ENCODE assay signal across 8 cellular contexts in genomic region chr3:49021213-49021812, GRCh38. TPM values are rescaled to one million over a fixed set of nuclear protein-coding genes. Genes with fewer than 3 reads are reported as not detected.
DNase-seq lines count a peak whose midpoint lies in the region; ATAC-seq and TF ChIP-seq lines count a peak whose summit lies in the region.

No MANE protein-coding gene starts in this region.

- H3K4me1 ChIP-seq in KMS-11 (ENCODE audit: low read depth, poor library complexity, severe bottlenecking) (peaks cover 21% of the 10 kb centered on the region), Panc1 (ENCODE audit: control insufficient read depth, insufficient read depth, low read length) (peaks cover 29% of the 10 kb centered on the region), esophagus muscularis mucosa (peaks cover 48 to 76% (median 61%) of the 10 kb centered on the region in 4 donors)

- H3K4me3 ChIP-seq in KMS-11 (IDR thresholded peaks at IDR 0.05; ENCODE audit: insufficient read depth, low read depth, low read length) (peak overlapping the region; percentile 43), Panc1 (ENCODE audit: low read depth in 2 of 2, low read length in 2 of 2) (peak overlapping the region; percentile 71 to 90), esophagus muscularis mucosa (peak overlapping the region; percentile 81 to 98 (median 89))

- H3K9me3 Mint-ChIP-seq in activated T-cell treated with anti-CD3 and anti-CD28 coated beads, Interleukin-2, amount 50 U/mL, for 72 hours: no peaks in the 10 kb centered on the region

- BruUV-seq in Panc1 (replicated peaks; lab: Mats Ljungman, UMichigan): no TSS peak

- H3K27me3 ChIP-seq in KMS-11 (ENCODE audit: insufficient read depth, low read depth) (no peaks in the 10 kb centered on the region), Panc1 (ENCODE audit: control insufficient read depth, insufficient read depth, low read length) (no peaks in the 10 kb centered on the region), esophagus muscularis mucosa (no peaks in the 10 kb centered on the region)

- H3K9me3 ChIP-seq in Panc1 (ENCODE audit: control insufficient read depth, insufficient read depth, low read depth, low read length) (no peaks in the 10 kb centered on the region), esophagus muscularis mucosa (no peaks in the 10 kb centered on the region)

- ATAC-seq in GM21786 (IDR thresholded peaks at IDR 0.05; ENCODE audit: unreplicated experiment): peak; percentile 41
- peak; percentile 54 for ATAC-seq in Panc1
- ATAC-seq in activated T-cell treated with anti-CD3 and anti-CD28 coated beads, Interleukin-2, amount 50 U/mL, for 72 hours (replicated peaks in 1 of 2): peak; percentile 70 to 74

- H3K36me3 Mint-ChIP-seq in activated T-cell treated with anti-CD3 and anti-CD28 coated beads, Interleukin-2, amount 50 U/mL, for 72 hours (ENCODE audit: insufficient read depth in 2 of 2): peaks cover 10 to 21% of the 10 kb centered on the region in 2 donors

- H3K4me2 ChIP-seq in KMS-11: peak overlapping the region; percentile 76; the same call in 1 of the 2 replicates

- H3K27me3 Mint-ChIP-seq in activated T-cell treated with anti-CD3 and anti-CD28 coated beads, Interleukin-2, amount 50 U/mL, for 72 hours (ENCODE audit: low read depth): no peaks in the 10 kb centered on the region

- peak overlapping the region; percentile 14; the same call in 1 of the 2 replicates for H2AFZ ChIP-seq in KMS-11 (ENCODE audit: low read depth)

- peak; percentile 90 for TF ChIP-seq POLR2A in esophagus muscularis mucosa (IDR thresholded peaks at IDR 0.05; ENCODE audit: low read depth)

- TF ChIP-seq CTCF in KMS-11 (conservative IDR thresholded peaks at IDR 0.05; ENCODE audit: low read depth, low read length) (no peak), Panc1 (IDR thresholded peaks at IDR 0.05) (no peak), esophagus muscularis mucosa (IDR thresholded peaks at IDR 0.05) (no peak)

- H3K9ac ChIP-seq in KMS-11: peak overlapping the region; percentile 93

- peaks cover 33% of the 10 kb centered on the region; the same call in 1 of the 2 replicates for H3K79me2 ChIP-seq in KMS-11 (ENCODE audit: insufficient read depth, low read depth)

- intact Hi-C loops in Panc1 (cut with micrococcal nuclease; ENCODE audit: unreplicated experiment) (no loop called here), esophagus muscularis mucosa (cut with DNase I) (no loop called here)

- no peaks in the 10 kb centered on the region for H4K20me1 ChIP-seq in KMS-11 (ENCODE audit: insufficient read depth)

- POLR2A ChIA-PET in Panc1 (lab: Charles Lee): interaction anchor here (0.6 to 1.1 kb wide), 2 partner anchors 33 to 399 kb away, joined by 5 to 11 read pairs; partner anchors contain the start of gene TMEM89

- H3K27ac ChIP-seq in KMS-11 (peak overlapping the region; percentile 94), Panc1 (ENCODE audit: low read length) (peak overlapping the region; percentile 97), esophagus muscularis mucosa (replicated peaks in 1 of 4) (peak overlapping the region; percentile 98 to 100 (median 100))

- no peak for TF ChIP-seq EP300 in esophagus muscularis mucosa (IDR thresholded peaks at IDR 0.05)

- CTCF ChIA-PET in Panc1 (lab: Charles Lee): interaction anchor here (1.5 kb wide), 1 partner anchor 33 kb away, joined by 4 read pairs; no protein-coding TSS in a partner anchor

- in situ Hi-C loops in Panc1 (cut with HindIII; ENCODE audit: low pct_unique_long_range_greater_than_20kb, low sequenced_read_pairs): no loop called here

- DNase-seq in DMS79 treated with DMSO at 0.1 percent for 48 hours (lab: John Stamatoyannopoulos, UW): peak; percentile 86
- DNase-seq in Panc1 (ENCODE audit: low read depth, low spot score): peak; percentile 77
- peak; percentile 100 for DNase-seq in activated T-cell treated with anti-CD3 and anti-CD28 coated beads, Interleukin-2, amount 50 U/mL, for 72 hours
- peak; percentile 100 for DNase-seq in esophagus muscularis mucosa (ENCODE audit: extremely low spot score)
- DNase-seq in myocyte (ENCODE audit: low read depth): peak; percentile 99
- DNase-seq in stimulated activated CD8-positive, alpha-beta memory T cell treated with anti-CD3 and anti-CD28 coated beads, Interleukin-7, amount 100 ng/mL, for 4 hours (ENCODE audit: low read depth in 2 of 2): peak; percentile 95 to 97

- H3K4me1 Mint-ChIP-seq in activated T-cell treated with anti-CD3 and anti-CD28 coated beads, Interleukin-2, amount 50 U/mL, for 72 hours (ENCODE audit: low read depth): peaks cover 65% of the 10 kb centered on the region

- no peaks in the 10 kb centered on the region for H3K36me3 ChIP-seq in KMS-11 (ENCODE audit: insufficient read depth)
- peaks cover 9% of the 10 kb centered on the region for H3K36me3 ChIP-seq in Panc1 (ENCODE audit: control insufficient read depth, insufficient read depth, low read length)
- H3K36me3 ChIP-seq in esophagus muscularis mucosa: peaks cover 20 to 40% (median 37%) of the 10 kb centered on the region in 4 donors

- H3K4me3 Mint-ChIP-seq in activated T-cell treated with anti-CD3 and anti-CD28 coated beads, Interleukin-2, amount 50 U/mL, for 72 hours: peak overlapping the region; percentile 91 to 94

- WGBS in esophagus muscularis mucosa: 0% methylated on average over 11 of the region's 60 CpGs

- peak overlapping the region; percentile 94 for H3K27ac Mint-ChIP-seq in activated T-cell treated with anti-CD3 and anti-CD28 coated beads, Interleukin-2, amount 50 U/mL, for 72 hours

RNA-seq across cellular contexts. Expression of gene NDUFAF3, which starts 0.6 kb away (rescaled TPM):
- total RNA-seq in Panc1 (2021; ENCODE audit: unreplicated experiment): 101 TPM
- 127 TPM for polyA plus RNA-seq in Panc1 (2012; ENCODE audit: insufficient read length)
- total RNA-seq in activated T-cell treated with anti-CD3 and anti-CD28 coated beads, Interleukin-2, amount 50 U/mL, for 72 hours: 10 to 100 TPM; 31.9 to 35.1 TPM
- total RNA-seq in esophagus muscularis mucosa: 100 to 1,000 TPM in 3 of 4 donors, 10 to 100 TPM in 1; 90.9 to 142 (median 116) TPM
- 136 and 185 TPM in 2 replicates for total RNA-seq in myocyte
- 135 TPM for polyA plus RNA-seq in myocyte (2012)

RNA-seq across cellular contexts. Expression of gene DALRD3, which starts 2.9 kb away (rescaled TPM):
- total RNA-seq in Panc1 (2021; ENCODE audit: unreplicated experiment) (22.5 TPM), esophagus muscularis mucosa (10 to 100 TPM; 12.4 to 31.5 (median 20.1) TPM), myocyte (35.8 and 42.8 TPM in 2 replicates)
- polyA plus RNA-seq in Panc1 (2012; ENCODE audit: insufficient read length): 39.5 TPM
- total RNA-seq in activated T-cell treated with anti-CD3 and anti-CD28 coated beads, Interleukin-2, amount 50 U/mL, for 72 hours: 10 to 100 TPM; 24.8 to 29.8 TPM
- polyA plus RNA-seq in myocyte (2012): 34.9 TPM

RNA-seq across cellular contexts. Expression of gene IMPDH2, which starts 7.9 kb away (rescaled TPM):
- 149 TPM for total RNA-seq in Panc1 (2021; ENCODE audit: unreplicated experiment)
- polyA plus RNA-seq in Panc1 (2012; ENCODE audit: insufficient read length): 163 TPM
- 100 to 1,000 TPM; 490 to 562 TPM for total RNA-seq in activated T-cell treated with anti-CD3 and anti-CD28 coated beads, Interleukin-2, amount 50 U/mL, for 72 hours
- total RNA-seq in esophagus muscularis mucosa: 100 to 1,000 TPM in 3 of 4 donors, 10 to 100 TPM in 1; 71.0 to 174 (median 123) TPM
- 242 and 275 TPM in 2 replicates for total RNA-seq in myocyte
- polyA plus RNA-seq in myocyte (2012): 180 TPM

RNA-seq across cellular contexts. Expression of gene WDR6, which starts 14.1 kb away (rescaled TPM):
- total RNA-seq in Panc1 (2021; ENCODE audit: unreplicated experiment) (142 TPM), esophagus muscularis mucosa (100 to 1,000 TPM in 1 of 4 donors, 10 to 100 TPM in 3; 77.2 to 101 (median 89.0) TPM), myocyte (86.8 and 95.5 TPM in 2 replicates)
- 141 TPM for polyA plus RNA-seq in Panc1 (2012; ENCODE audit: insufficient read length)
- 100 to 1,000 TPM; 145 to 159 TPM for total RNA-seq in activated T-cell treated with anti-CD3 and anti-CD28 coated beads, Interleukin-2, amount 50 U/mL, for 72 hours
- 115 TPM for polyA plus RNA-seq in myocyte (2012)

RNA-seq across cellular contexts. Expression of gene P4HTM, which starts 31.3 kb away (rescaled TPM):
- total RNA-seq in Panc1 (2021; ENCODE audit: unreplicated experiment) (28.3 TPM), esophagus muscularis mucosa (10 to 100 TPM; 25.3 to 46.4 (median 35.2) TPM), myocyte (32.8 and 35.9 TPM in 2 replicates)
- polyA plus RNA-seq in Panc1 (2012; ENCODE audit: insufficient read length): 59.1 TPM
- total RNA-seq in activated T-cell treated with anti-CD3 and anti-CD28 coated beads, Interleukin-2, amount 50 U/mL, for 72 hours: 10 to 100 TPM; 42.0 to 45.7 TPM
- 26.1 TPM for polyA plus RNA-seq in myocyte (2012)

Comparison
In these comparisons a context has a peak if more than half of its experiments do, and no peak if none do; other contexts are left out.
1. Peak in every context shown above with its lines: DNase-seq, ATAC-seq, H3K4me3 ChIP-seq and H3K27ac ChIP-seq.